8 cellular contexts compared by ENCODE assay signal in the genomic region with DNA sequence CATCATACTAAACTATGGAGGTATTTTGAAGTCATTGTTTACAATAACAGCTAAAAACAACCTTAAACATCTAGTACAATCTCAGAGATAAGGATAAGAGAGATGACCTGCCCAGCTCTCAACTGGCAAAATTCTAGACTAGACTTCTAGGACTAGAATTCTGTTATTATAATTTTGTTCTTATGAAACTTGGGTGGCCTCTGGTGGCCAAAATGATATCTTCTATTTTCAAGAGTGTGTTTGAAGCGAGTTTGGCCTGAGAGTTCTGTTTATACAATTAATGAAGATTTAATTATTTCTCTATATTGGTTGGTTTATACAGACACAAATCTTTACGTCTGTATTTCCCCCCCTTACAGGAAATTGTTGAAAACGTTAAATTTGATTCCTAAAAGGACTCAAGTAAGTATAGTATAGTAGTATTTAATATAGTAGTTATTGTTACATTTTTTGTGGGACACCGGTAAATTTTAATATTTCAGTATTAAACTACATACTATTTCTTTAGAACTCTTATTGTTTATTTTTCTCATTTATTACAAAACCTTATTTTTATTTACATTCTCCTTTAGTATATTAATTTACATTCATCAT. TPM values are rescaled to one million over a fixed set of nuclear protein-coding genes. Genes with fewer than 3 reads are reported as not detected.
DNase-seq lines count a peak whose midpoint lies in the region; ATAC-seq and TF ChIP-seq lines count a peak whose summit lies in the region.

No MANE protein-coding gene starts in this region.

- peaks cover 12% of the 10 kb centered on the region for H3K4me1 Mint-ChIP-seq in neural crest cell

- peak; percentile 39 for ATAC-seq in esophagus mucosa

- no peaks in the 10 kb centered on the region for H3K27me3 Mint-ChIP-seq in neural crest cell (ENCODE audit: low read depth)

- peaks cover 94% of the 10 kb centered on the region for H3K79me2 ChIP-seq in MM.1S (ENCODE audit: low read length)
- peaks cover 99% of the 10 kb centered on the region for H3K79me2 ChIP-seq in SK-N-SH (ENCODE audit: insufficient read depth)

- no peak overlapping the region for H3K27ac Mint-ChIP-seq in neural crest cell (ENCODE audit: unreplicated experiment)

- CTCF ChIA-PET in SK-N-SH (lab: Yijun Ruan, JAX): interaction anchor here (0.5 to 1.6 kb wide), 36 partner anchors 9 to 1387 kb away, joined by 3 to 27 read pairs (median 4); no protein-coding TSS in a partner anchor

- H3K36me3 Mint-ChIP-seq in neural crest cell (ENCODE audit: low read depth): no peaks in the 10 kb centered on the region

- H3K9me3 Mint-ChIP-seq in neural crest cell: no peaks in the 10 kb centered on the region

- POLR2A ChIA-PET in SK-N-SH (lab: Yijun Ruan, JAX): interaction anchor here (1.4 kb wide), 1 partner anchor 39 kb away, joined by 3 read pairs; no protein-coding TSS in a partner anchor

- 17% methylated on average over 4 of the region's 4 CpGs for WGBS in SK-N-SH (ENCODE audit: low lambda C conversion rate)

- H3K9me3 ChIP-seq in MM.1S (replicated peaks; ENCODE audit: insufficient read depth, low read length) (no peaks in the 10 kb centered on the region), SK-N-SH (no peaks in the 10 kb centered on the region)

- no peak overlapping the region for H3K4me3 ChIP-seq in MM.1S (ENCODE audit: low read length)
- H3K4me3 ChIP-seq in SK-N-SH (ENCODE audit: low read depth in 2 of 2, low read length in 1 of 2): no peak overlapping the region

- no peaks in the 10 kb centered on the region for H3K9me2 ChIP-seq in MM.1S (replicated peaks; ENCODE audit: insufficient read depth, low read length)
- H3K9me2 ChIP-seq in SK-N-SH: no peaks in the 10 kb centered on the region

- H2AFZ ChIP-seq in MM.1S (ENCODE audit: low read length) (no peak overlapping the region), SK-N-SH (ENCODE audit: low read depth) (no peak overlapping the region)

- DNase-seq in stimulated activated CD4-positive, alpha-beta T cell treated with anti-CD3 and anti-CD28 coated beads, Interleukin-2, amount 100 ng/mL, for 4 hours (ENCODE audit: low read depth): peak; percentile 3
- DNase-seq in stimulated activated CD4-positive, alpha-beta T cell treated with anti-CD3 and anti-CD28 coated beads, Interleukin-1b, Interleukin-23, amount 100 ng/mL, for 48 hours: no peak
- DNase-seq in H4 (ENCODE audit: low spot score): peak; percentile 6
- peak; percentile 59 for DNase-seq in MM.1S
- DNase-seq in SK-N-SH: peak; percentile 56
- no peak for DNase-seq in neural crest cell (ENCODE audit: low read depth, low spot score)
- DNase-seq in NK-92 (lab: John Stamatoyannopoulos, UW; ENCODE audit: unreplicated experiment): no peak

- H3K36me3 ChIP-seq in MM.1S (replicated peaks; ENCODE audit: insufficient read depth, low read length): peaks cover 8% of the 10 kb centered on the region; the same call in 1 of the 2 replicates
- H3K36me3 ChIP-seq in SK-N-SH (replicated peaks in 1 of 2; ENCODE audit: control insufficient read depth in 1 of 2, insufficient read depth in 2 of 2, low read length in 1 of 2): peaks cover 17 to 20% of the 10 kb centered on the region in 2 experiments

- TF ChIP-seq RAD21 in SK-N-SH (IDR thresholded peaks at IDR 0.05; ENCODE audit: low read length): peak; percentile 83

- no peak overlapping the region for H3K9ac ChIP-seq in MM.1S (ENCODE audit: low read length)
- no peak overlapping the region for H3K9ac ChIP-seq in SK-N-SH

- TF ChIP-seq CTCF in MM.1S (IDR thresholded peaks at IDR 0.05; ENCODE audit: low read length): peak; percentile 53
- TF ChIP-seq CTCF in SK-N-SH (IDR thresholded peaks at IDR 0.05): peak; percentile 77
- TF ChIP-seq CTCF in neural crest cell (conservative IDR thresholded peaks at IDR 0.05): peak; percentile 76

- peaks cover 10% of the 10 kb centered on the region; the same call in 1 of the 2 replicates for H4K20me1 ChIP-seq in MM.1S (ENCODE audit: insufficient read depth, low read length)
- peaks cover 61% of the 10 kb centered on the region for H4K20me1 ChIP-seq in SK-N-SH (ENCODE audit: insufficient read depth)

- no peaks in the 10 kb centered on the region for H3K27me3 ChIP-seq in MM.1S (replicated peaks; ENCODE audit: insufficient read depth, low read length)
- H3K27me3 ChIP-seq in SK-N-SH (ENCODE audit: insufficient read depth): no peaks in the 10 kb centered on the region

- TF ChIP-seq EP300 in SK-N-SH (IDR thresholded peaks at IDR 0.05; ENCODE audit: borderline replicate concordance in 1 of 2, low read depth in 1 of 2, low read length in 1 of 2): no peak

- H3K27ac ChIP-seq in MM.1S (ENCODE audit: low read length) (no peak overlapping the region), SK-N-SH (ENCODE audit: low read depth in 2 of 2, low read length in 1 of 2) (no peak overlapping the region)

- H3K4me2 ChIP-seq in MM.1S (ENCODE audit: low read depth, low read length): no peak overlapping the region
- H3K4me2 ChIP-seq in SK-N-SH: no peak overlapping the region

- H3F3A ChIP-seq in MM.1S (ENCODE audit: insufficient read depth, low read length): no peaks in the 10 kb centered on the region; the same call in 1 of the 2 replicates
- peaks cover 6% of the 10 kb centered on the region for H3F3A ChIP-seq in SK-N-SH (replicated peaks; ENCODE audit: insufficient read depth)

- H3K4me1 ChIP-seq in MM.1S (ENCODE audit: low read length) (peaks cover 5% of the 10 kb centered on the region; the same call in 1 of the 2 replicates), SK-N-SH (ENCODE audit: control insufficient read depth in 1 of 2, insufficient read depth in 2 of 2, low read depth in 1 of 2, low read length in 1 of 2) (peaks cover 4 to 15% of the 10 kb centered on the region in 2 experiments)

- no peak overlapping the region for H3K4me3 Mint-ChIP-seq in neural crest cell

TF ChIP-seq in SK-N-SH, 30 proteins besides CTCF, POLR2A, EP300 and RAD21:
- TF ChIP-seq SMC3 (IDR thresholded peaks at IDR 0.05; ENCODE audit: low read depth, low read length): peak; percentile 41; the same call in 1 of the 2 replicates
- TF ChIP-seq NRF1 (IDR thresholded peaks at IDR 0.05; ENCODE audit: low read depth, low read length): no peak

RNA-seq across cellular contexts. Expression of a gene that starts 6.4 kb away (rescaled TPM):
- 73.5 and 96.5 TPM in 2 replicates for total RNA-seq in H4 (2014; rRNA removed; shearing (Covaris generic))
- polyA plus RNA-seq in SK-N-SH (2012; rRNA removed): 55.4 and 61.2 TPM in 2 replicates
- 72.0 and 94.7 TPM in 2 replicates for polyA plus RNA-seq in SK-N-SH (2012; cell fraction: cytosol; rRNA removed)
- 39.8 and 68.7 TPM in 2 replicates for polyA plus RNA-seq in SK-N-SH (2012; cell fraction: nucleus; rRNA removed)
- total RNA-seq in esophagus mucosa (29.3 TPM), neural crest cell (57.9 and 66.0 TPM in 2 replicates)

RNA-seq across cellular contexts. Expression of a gene that starts 6.5 kb away (rescaled TPM):
- 52.6 and 57.8 TPM in 2 replicates for total RNA-seq in H4 (2014; rRNA removed; shearing (Covaris generic))
- 17.6 and 18.7 TPM in 2 replicates for polyA plus RNA-seq in SK-N-SH (2012; rRNA removed)
- 22.5 and 37.3 TPM in 2 replicates for polyA plus RNA-seq in SK-N-SH (2012; cell fraction: cytosol; rRNA removed)
- polyA plus RNA-seq in SK-N-SH (2012; cell fraction: nucleus; rRNA removed): 8.1 and 9.3 TPM in 2 replicates
- total RNA-seq in esophagus mucosa (36.3 TPM), neural crest cell (59.4 and 65.2 TPM in 2 replicates)

Comparison
In these comparisons a context has a peak if more than half of its experiments do, and no peak if none do; other contexts are left out.
1. DNase-seq: peak in stimulated activated CD4-positive, alpha-beta T cell treated with anti-CD3 and anti-CD28 coated beads, Interleukin-2, amount 100 ng/mL, for 4 hours (single experiment), H4 (single experiment), MM.1S (single experiment) and SK-N-SH (single experiment); none in stimulated activated CD4-positive, alpha-beta T cell treated with anti-CD3 and anti-CD28 coated beads, Interleukin-1b, Interleukin-23, amount 100 ng/mL, for 48 hours (single experiment), neural crest cell (single experiment) and NK-92 (single experiment).
2. Peak in every context shown above with its lines, with median percentiles within 50 percentile points of each other: CTCF ChIP-seq.